In genomic region chr5:154478224-154478565, GRCh38 we compare ENCODE assay signal across 1 cellular context.
TF ChIP-seq lines count a peak whose summit lies in the region.

Gene HAND1 (minus strand): TSS chr5:154478227. CDS start chr5:154478008, 219 bp downstream.

TF ChIP-seq in HCT116, 20 proteins besides CTCF, POLR2A, EP300 and RAD21 (continued from another document):
- TF ChIP-seq ZBTB33 (IDR thresholded peaks at IDR 0.05; ENCODE audit: extremely low read depth, insufficient replicate concordance, low read length), result no peak
- TF ChIP-seq EGR1 (IDR thresholded peaks at IDR 0.05; ENCODE audit: low read depth), result no peak
- TF ChIP-seq ZFX (IDR thresholded peaks at IDR 0.05), result no peak
- TF ChIP-seq MAX (IDR thresholded peaks at IDR 0.05), result no peak
- TF ChIP-seq JUND (IDR thresholded peaks at IDR 0.05), result no peak
- no peak for TF ChIP-seq SIN3A (IDR thresholded peaks at IDR 0.05; ENCODE audit: low read depth)
- TF ChIP-seq TCF7L2 (IDR thresholded peaks at IDR 0.05; ENCODE audit: borderline replicate concordance, extremely low read depth, insufficient read depth, insufficient read length), result no peak
